In the genomic region with DNA sequence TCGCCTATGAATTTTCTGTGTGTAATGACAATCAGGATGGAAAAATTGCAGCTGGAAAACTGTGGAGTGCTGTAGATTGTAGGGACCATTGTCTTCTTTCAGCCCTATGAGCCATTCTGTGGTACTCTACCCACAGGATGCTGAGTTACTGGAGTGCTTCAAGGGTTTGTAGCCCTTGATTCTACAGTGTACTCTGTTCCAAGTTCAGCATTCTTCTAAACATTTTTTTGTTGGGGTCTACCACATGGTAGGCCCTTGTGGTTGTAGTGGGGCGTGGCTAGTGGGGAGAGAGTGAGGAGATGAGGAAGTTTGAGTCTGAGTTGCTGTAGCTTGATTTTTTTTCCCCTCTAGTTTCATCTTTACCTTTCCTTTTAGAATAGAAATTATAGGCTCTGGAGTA, we compare ENCODE assay signal across 9 cellular contexts. TPM values are rescaled to one million over a fixed set of nuclear protein-coding genes. Genes with fewer than 3 reads are reported as not detected.
A peak's percentile ranks its signal among the peaks of the same experiment; 100 is the strongest.
DNase-seq lines count a peak whose midpoint lies in the region; TF ChIP-seq lines count a peak whose summit lies in the region.
"Had no signal": no experiment of that assay in that cellular context is flagged by ENCODE, and none has a peak within 500 bp of the region (broad histone marks: within the 10 kb centered on the region; RNA-seq: fewer than 3 reads in every experiment).

No MANE protein-coding gene starts in this region.

- intact Hi-C loops in breast epithelium (cut with DNase I; ENCODE audit: low total_unique reads) (no loop called here), vagina (cut with DNase I) (no loop called here)

- H3K27ac Mint-ChIP-seq in HFFc6: peak overlapping the region; percentile 98

- H3K4me3 ChIP-seq in breast epithelium (no peak overlapping the region), skeletal muscle satellite cell (ENCODE audit: low read length) (peak overlapping the region; percentile 32), vagina (no peak overlapping the region)

- no peaks in the 10 kb centered on the region; the same call in 1 of the 2 replicates for H3K9me3 Mint-ChIP-seq in HFFc6

- H3K9me3 ChIP-seq in breast epithelium (no peaks in the 10 kb centered on the region), skeletal muscle satellite cell (replicated peaks; ENCODE audit: low read length) (no peaks in the 10 kb centered on the region), vagina (no peaks in the 10 kb centered on the region)

- H3K27me3 ChIP-seq in breast epithelium (no peaks in the 10 kb centered on the region), skeletal muscle satellite cell (ENCODE audit: control insufficient read depth, insufficient read depth, low read length) (no peaks in the 10 kb centered on the region), vagina (no peaks in the 10 kb centered on the region)

- H3K36me3 ChIP-seq in breast epithelium (no peaks in the 10 kb centered on the region), skeletal muscle satellite cell (ENCODE audit: insufficient read depth, low read length) (no peaks in the 10 kb centered on the region), vagina (no peaks in the 10 kb centered on the region)

- in situ Hi-C loops in GM13976 (cut with MboI; ENCODE audit: low sequenced_read_pairs, unreplicated experiment): no loop called here

- peaks cover 17% of the 10 kb centered on the region; the same call in 1 of the 2 replicates for H3K36me3 Mint-ChIP-seq in HFFc6 (ENCODE audit: low read depth)

- DNase-seq in GM13976 (ENCODE audit: low spot score): peak; percentile 67
- peak; percentile 90 for DNase-seq in HFFc6
- DNase-seq in OCI-M1 (lab: John Stamatoyannopoulos, UW): peak; percentile 89
- no peak for DNase-seq in breast epithelium (ENCODE audit: low spot score in 2 of 2)
- no peak for DNase-seq in vagina (ENCODE audit: extremely low spot score in 2 of 2)
- DNase-seq in NCI-H1436 (lab: John Stamatoyannopoulos, UW): no peak
- no peak for DNase-seq in inferior parietal cortex (ENCODE audit: extremely low spot score)

- TF ChIP-seq POLR2A in breast epithelium (IDR thresholded peaks at IDR 0.05): no peak
- TF ChIP-seq POLR2A in vagina (IDR thresholded peaks at IDR 0.05): no peak

- TF ChIP-seq CTCF in GM13976 (IDR thresholded peaks at IDR 0.05; ENCODE audit: borderline replicate concordance, control extremely low read depth, extremely low read depth, insufficient read depth, missing control alignments): no peak
- TF ChIP-seq CTCF in HFFc6 (IDR thresholded peaks at IDR 0.05): no peak
- no peak for TF ChIP-seq CTCF in breast epithelium (IDR thresholded peaks at IDR 0.05)
- TF ChIP-seq CTCF in vagina (IDR thresholded peaks at IDR 0.05): no peak

- H3K4me2 ChIP-seq in skeletal muscle satellite cell (ENCODE audit: low read length): peak overlapping the region; percentile 67

- H3K27me3 Mint-ChIP-seq in HFFc6 (ENCODE audit: insufficient read depth): no peaks in the 10 kb centered on the region; the same call in 1 of the 2 replicates

- H3K9ac ChIP-seq in skeletal muscle satellite cell (ENCODE audit: low read depth, low read length): peak overlapping the region; percentile 80

- H3K4me1 ChIP-seq in breast epithelium (peaks cover 0 to 8% of the 10 kb centered on the region in 2 donors), skeletal muscle satellite cell (ENCODE audit: control insufficient read depth, insufficient read depth, low read length) (peaks cover 42% of the 10 kb centered on the region), vagina (peaks cover 20% of the 10 kb centered on the region)

- H3K4me1 Mint-ChIP-seq in HFFc6 (ENCODE audit: low read depth): peaks cover 61% of the 10 kb centered on the region

- H3K27ac ChIP-seq in breast epithelium (peak overlapping the region; percentile 49 to 85), vagina (no peak overlapping the region)
- H3K27ac ChIP-seq: VCaP had no signal

- peak overlapping the region; percentile 84 for H3K4me3 Mint-ChIP-seq in HFFc6

RNA-seq across cellular contexts. Expression of a gene that starts 33.5 kb away (rescaled TPM):
- total RNA-seq in HFFc6 (2021; fragmentation: NEBNext Ultra II Directional; extraction: Animal tissue kit (Norgen Biotek cat#: 25700)): 10 to 100 TPM; 66.0 to 83.2 (median 75.6) TPM
- 10 to 100 TPM; 55.4 to 74.1 (median 63.6) TPM for total RNA-seq in breast epithelium
- total RNA-seq in skeletal muscle satellite cell (2012; rRNA removed): 43.9 and 50.7 TPM in 2 replicates
- total RNA-seq in vagina: 41.0 TPM

Comparison
In these comparisons a context has a peak if more than half of its experiments do, and no peak if none do; other contexts are left out.
1. DNase-seq: peak in GM13976 (single experiment), HFFc6 (single experiment) and OCI-M1 (single experiment); none in breast epithelium (0 of 2), vagina (0 of 2), NCI-H1436 (single experiment) and inferior parietal cortex (single experiment).